1 cellular context compared by ENCODE assay signal in the genomic region with DNA sequence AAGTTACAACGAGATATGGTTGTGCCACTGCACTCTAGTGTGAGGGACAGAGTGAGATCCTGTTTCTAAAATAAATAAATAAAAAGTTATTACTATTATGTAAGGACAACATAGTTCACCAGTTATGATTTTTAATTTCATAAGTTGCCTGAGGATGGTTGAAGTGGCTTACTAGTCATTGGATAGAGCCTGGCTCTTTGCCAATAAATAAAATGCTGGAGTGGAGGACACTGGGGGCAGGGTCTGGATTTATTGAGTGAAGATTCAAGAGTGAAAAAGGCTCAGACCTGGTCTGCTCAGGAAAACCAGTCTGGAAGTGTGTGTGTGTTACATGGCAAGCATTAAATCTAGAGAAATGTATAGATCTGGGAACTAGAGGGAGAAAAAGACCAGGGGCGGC.
TF ChIP-seq lines count a peak whose summit lies in the region.

No MANE protein-coding gene starts in this region.

TF ChIP-seq in K562, 482 proteins besides CTCF, POLR2A, EP300 and RAD21:
- TF ChIP-seq NFIX (CRISPR knock-in tag; IDR thresholded peaks at IDR 0.05; ENCODE audit: low read depth): peak; percentile 70
- peak; percentile 95 for TF ChIP-seq NFIC (IDR thresholded peaks at IDR 0.05)
- no peak for TF ChIP-seq WHSC1 (IDR thresholded peaks at IDR 0.05; ENCODE audit: low read length)
- TF ChIP-seq CHD4 (IDR thresholded peaks at IDR 0.05; ENCODE audit: insufficient read depth, insufficient replicate concordance, low read depth, low read length, poor library complexity, severe bottlenecking): no peak
